ENCODE assay signal across 17 cellular contexts in the genomic region with DNA sequence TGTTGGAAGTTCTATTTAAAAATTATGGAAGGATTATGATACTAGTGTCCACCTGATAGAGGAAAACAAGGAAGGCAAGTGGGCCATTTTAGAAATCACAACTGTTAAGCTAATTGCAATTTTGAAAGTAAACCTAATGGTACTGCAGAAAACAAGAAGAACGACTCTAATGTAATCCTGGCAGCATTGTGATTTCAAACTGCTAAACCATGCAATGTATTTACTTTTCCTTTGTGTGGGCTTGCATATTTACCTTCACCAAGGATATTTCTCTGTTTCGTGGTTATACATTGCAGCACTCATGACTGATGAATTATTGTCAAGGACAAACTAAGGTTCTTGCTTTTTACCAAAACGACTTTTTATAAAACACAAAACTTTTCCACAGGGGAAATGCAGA.
"Had no signal": no experiment of that assay in that cellular context is flagged by ENCODE, and none has a peak within 500 bp of the region (broad histone marks: within the 10 kb centered on the region; RNA-seq: fewer than 3 reads in every experiment).

No MANE protein-coding gene starts in this region.

- ATAC-seq: gastroesophageal sphincter; left ventricle myocardium superior; psoas muscle; sciatic nerve; stimulated activated naive B cell treated with anti-CD40 and anti-IgM and Interleukin-4, amounts not matched to agents 10 μg/mL and 1 μg/mL and 100 μg/mL, for 72 hours; upper lobe of right lung had no signal

- H3K27me3 ChIP-seq: gastroesophageal sphincter, spleen, upper lobe of right lung had no signal

- H3K4me3 ChIP-seq: gastroesophageal sphincter, psoas muscle, spleen, upper lobe of right lung had no signal

- H3K27ac ChIP-seq: psoas muscle had no signal

- DNase-seq: activated CD4-positive, alpha-beta memory T cell treated with anti-CD3 and anti-CD28 coated beads for 36 hours; activated gamma-delta T cell treated with Interleukin-2 at 50 U/mL for 16 hours; activated naive CD8-positive, alpha-beta T cell treated with anti-CD3 and anti-CD28 coated beads for 36 hours; activated T-cell treated with anti-CD3 and anti-CD28 coated beads, Interleukin-2, amount 50 U/mL, for 48 hours; kidney; left ventricle myocardium superior; mesenchymal stem cell; nephron progenitor cell; psoas muscle; spleen; stimulated activated CD4-positive, alpha-beta T cell treated with anti-CD3 and anti-CD28 coated beads, Interleukin-2, amount 100 ng/mL, for 24 hours; stimulated activated naive B cell treated with anti-CD40 and anti-IgM and Interleukin-4, amounts not matched to agents 10 μg/mL and 1 μg/mL and 100 μg/mL, for 72 hours; substantia nigra; T-helper 9 cell; upper lobe of right lung had no signal

- H3K36me3 ChIP-seq: gastroesophageal sphincter, spleen, upper lobe of right lung had no signal

- H3K4me1 ChIP-seq: psoas muscle had no signal

- H3K9me3 ChIP-seq: gastroesophageal sphincter, psoas muscle, spleen, upper lobe of right lung had no signal
